Comparison of ENCODE assay signal across 13 cellular contexts in genomic region chr6:16767765-16768514, GRCh38. TPM values are rescaled to one million over a fixed set of nuclear protein-coding genes. Genes with fewer than 3 reads are reported as not detected.
DNase-seq lines count a peak whose midpoint lies in the region; ATAC-seq and TF ChIP-seq lines count a peak whose summit lies in the region.
"Had no signal": no experiment of that assay in that cellular context is flagged by ENCODE, and none has a peak within 500 bp of the region (broad histone marks: within the 10 kb centered on the region; RNA-seq: fewer than 3 reads in every experiment).

No MANE protein-coding gene starts in this region.

- H3K27me3 ChIP-seq in right atrium auricular region: no peaks in the 10 kb centered on the region
- H3K27me3 ChIP-seq in neutrophil: no peaks in the 10 kb centered on the region
- H3K27me3 ChIP-seq in vagina: no peaks in the 10 kb centered on the region
- H3K27me3 ChIP-seq: cardiac muscle cell had no signal

- ATAC-seq in Right ventricle myocardium superior (ENCODE audit: poor library complexity): no peak
- ATAC-seq: WTC11 had no signal

- H3K4me3 ChIP-seq in right atrium auricular region (no peak overlapping the region), neutrophil (ENCODE audit: low read depth in 1 of 2, low read length in 1 of 2) (no peak overlapping the region), vagina (no peak overlapping the region)
- H3K4me3 ChIP-seq: cardiac muscle cell had no signal

- intact Hi-C loops in Right ventricle myocardium superior (cut with DNase I) (loop anchor here (10.0 kb wide), 2 partner anchors 317 to 433 kb away; no protein-coding TSS in a partner anchor), vagina (cut with DNase I) (loop anchor here (10.0 kb wide), 2 partner anchors 223 to 363 kb away; no protein-coding TSS in a partner anchor)

- H3K36me3 ChIP-seq in right atrium auricular region (no peaks in the 10 kb centered on the region), neutrophil (no peaks in the 10 kb centered on the region), vagina (no peaks in the 10 kb centered on the region)
- H3K36me3 ChIP-seq: cardiac muscle cell had no signal

- H3K27ac ChIP-seq in right atrium auricular region (peak overlapping the region; percentile 57 to 68), epithelial cell of prostate (peak overlapping the region; percentile 67), neutrophil (peak overlapping the region; percentile 66), vagina (peak overlapping the region; percentile 34)
- H3K27ac ChIP-seq: cardiac muscle cell had no signal

- H3K9me3 ChIP-seq in right atrium auricular region (no peaks in the 10 kb centered on the region), neutrophil (no peaks in the 10 kb centered on the region), vagina (no peaks in the 10 kb centered on the region)

- peaks cover 0 to 35% of the 10 kb centered on the region in 2 donors for H3K4me1 ChIP-seq in right atrium auricular region
- peaks cover 36 to 39% of the 10 kb centered on the region in 2 experiments for H3K4me1 ChIP-seq in neutrophil (ENCODE audit: control insufficient read depth in 1 of 2, insufficient read depth in 1 of 2, low read depth in 1 of 2, low read length in 1 of 2)
- H3K4me1 ChIP-seq in vagina: peaks cover 48% of the 10 kb centered on the region

- TF ChIP-seq CTCF in right atrium auricular region (IDR thresholded peaks at IDR 0.05) (no peak), neutrophil (IDR thresholded peaks at IDR 0.05) (no peak), vagina (IDR thresholded peaks at IDR 0.05) (no peak)

- no peak for TF ChIP-seq POLR2A in vagina (IDR thresholded peaks at IDR 0.05)

- DNase-seq in right atrium auricular region (ENCODE audit: low spot score) (no peak), Right ventricle myocardium superior (no peak), epithelial cell of prostate (ENCODE audit: low read depth, low spot score) (no peak), vagina (ENCODE audit: extremely low spot score in 2 of 2) (no peak), Kasumi-1 (lab: John Stamatoyannopoulos, UW) (no peak), NCI-H1694 (lab: John Stamatoyannopoulos, UW) (no peak), NCI-H1092 (lab: John Stamatoyannopoulos, UW) (no peak)
- DNase-seq: activated naive CD4-positive, alpha-beta T cell treated with anti-CD3 and anti-CD28 coated beads, Interleukin-2, amount 10 ng/mL, durations not matched to agents 7 days and 5 days; endodermal cell; stimulated activated CD4-positive, alpha-beta T cell treated with anti-CD3 and anti-CD28 coated beads, Interleukin-4, amount 100 ng/mL, for 1 hour had no signal

RNA-seq across cellular contexts. Expression of gene ATXN1, which starts 6.7 kb away (rescaled TPM):
- total RNA-seq in right atrium auricular region (10 to 100 TPM; 41.8 to 62.0 TPM), Right ventricle myocardium superior (36.1 TPM), vagina (43.2 TPM)
